Comparison of ENCODE assay signal across 8 cellular contexts in genomic region chr13:45055198-45055901, GRCh38.
DNase-seq lines count a peak whose midpoint lies in the region; ATAC-seq, FAIRE-seq and TF ChIP-seq lines count a peak whose summit lies in the region.

No MANE protein-coding gene starts in this region.

- H3K9me3 Mint-ChIP-seq in immature natural killer cell: no peaks in the 10 kb centered on the region

- H3K4me1 Mint-ChIP-seq in immature natural killer cell: no peaks in the 10 kb centered on the region

- DNase-seq in SW 1271 (lab: John Stamatoyannopoulos, UW): peak; percentile 34 to 63
- DNase-seq in stimulated activated CD4-positive, alpha-beta T cell treated with anti-CD3 and anti-CD28 coated beads, Interleukin-2, amount 100 ng/mL, for 24 hours: peak; percentile 61 to 73
- DNase-seq in immature natural killer cell: no peak
- no peak for DNase-seq in D721Med (ENCODE audit: insufficient read length, low spot score)
- no peak for DNase-seq in Right ventricle myocardium superior

- peak; percentile 98 for ATAC-seq in GM18511 (IDR thresholded peaks at IDR 0.05; ENCODE audit: unreplicated experiment)
- ATAC-seq in HG02885 (IDR thresholded peaks at IDR 0.05; ENCODE audit: poor library complexity, unreplicated experiment): peak; percentile 87
- peak; percentile 95 for ATAC-seq in esophagus mucosa
- ATAC-seq in Right ventricle myocardium superior (ENCODE audit: poor library complexity): no peak

- intact Hi-C loops in Right ventricle myocardium superior (cut with DNase I): no loop called here

- FAIRE-seq in D721Med (lab: Jason Lieb, UNC): no peak

- no peak for TF ChIP-seq CTCF in D721Med (IDR thresholded peaks at IDR 0.05; ENCODE audit: insufficient read depth, missing control alignments)

- no peaks in the 10 kb centered on the region for H3K36me3 Mint-ChIP-seq in immature natural killer cell

- H3K27ac Mint-ChIP-seq in immature natural killer cell: no peak overlapping the region

- H3K27me3 Mint-ChIP-seq in immature natural killer cell (ENCODE audit: low read depth in 3 of 3): peaks cover 0 to 5% (median 2%) of the 10 kb centered on the region in 3 donors

- H3K4me3 Mint-ChIP-seq in immature natural killer cell: no peak overlapping the region

Comparison
In these comparisons a context has a peak if more than half of its experiments do, and no peak if none do; other contexts are left out.
1. DNase-seq: peak in SW 1271 (2 of 2) and stimulated activated CD4-positive, alpha-beta T cell treated with anti-CD3 and anti-CD28 coated beads, Interleukin-2, amount 100 ng/mL, for 24 hours (2 of 2); none in immature natural killer cell (0 of 3), D721Med (single experiment) and Right ventricle myocardium superior (single experiment).